Comparison of ENCODE assay signal across 20 cellular contexts in the genomic region with DNA sequence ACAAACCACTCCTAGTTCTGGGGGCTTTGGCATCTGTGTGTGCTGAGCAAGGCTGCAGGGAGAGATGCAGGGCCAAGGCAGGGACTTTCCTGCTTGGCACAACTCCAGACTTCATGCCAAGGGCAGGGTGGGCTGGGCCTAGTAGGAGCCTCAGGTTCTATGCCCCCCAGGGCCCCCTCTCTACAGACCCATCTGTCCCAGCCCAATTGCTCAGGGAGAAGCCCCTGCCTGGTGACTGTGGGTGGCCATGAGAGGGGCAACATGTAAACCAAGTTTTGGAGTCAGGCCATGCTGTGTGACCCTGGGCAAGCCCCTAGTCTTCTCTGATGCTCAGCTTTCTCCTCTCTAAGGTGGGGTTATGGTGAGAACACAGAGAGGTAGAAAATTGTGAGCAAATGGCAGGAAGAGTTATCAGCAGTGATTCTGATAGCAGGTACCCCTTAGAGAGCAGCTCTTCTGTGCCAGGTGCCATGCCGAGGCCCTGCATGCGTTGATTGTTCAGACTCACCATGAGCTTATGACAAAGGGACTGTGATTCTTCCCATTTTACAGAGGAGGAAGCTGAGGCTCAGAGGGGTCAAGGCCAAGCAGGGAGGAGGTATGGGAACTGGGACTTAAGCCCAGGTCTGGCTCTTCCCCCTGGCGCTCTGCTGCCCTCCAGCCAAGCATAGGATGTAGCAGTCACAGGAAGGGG. TPM values are rescaled to one million over a fixed set of nuclear protein-coding genes. Genes with fewer than 3 reads are reported as not detected.
DNase-seq lines count a peak whose midpoint lies in the region; ATAC-seq and TF ChIP-seq lines count a peak whose summit lies in the region.
"Had no signal": no experiment of that assay in that cellular context is flagged by ENCODE, and none has a peak within 500 bp of the region (broad histone marks: within the 10 kb centered on the region; RNA-seq: fewer than 3 reads in every experiment).

No MANE protein-coding gene starts in this region.

- H3K27me3 Mint-ChIP-seq in chondrocyte (ENCODE audit: low read depth): no peaks in the 10 kb centered on the region
- H3K27me3 Mint-ChIP-seq: effector memory CD8-positive, alpha-beta T cell had no signal

- no peak for TF ChIP-seq POLR2A in transverse colon (IDR thresholded peaks at IDR 0.05)

- H3K27me3 ChIP-seq in transverse colon: peaks cover 7% of the 10 kb centered on the region

- H3K4me3 Mint-ChIP-seq in chondrocyte (ENCODE audit: unreplicated experiment): no peak overlapping the region
- H3K4me3 Mint-ChIP-seq: activated CD8-positive, alpha-beta T cell treated with anti-CD3 and anti-CD28 coated beads, Interleukin-2, amount 10 ng/mL, durations not matched to agents 7 days and 5 days; effector memory CD8-positive, alpha-beta T cell had no signal

- no peak for ATAC-seq in HG02642 (IDR thresholded peaks at IDR 0.05; ENCODE audit: poor library complexity, unreplicated experiment)
- ATAC-seq: activated CD8-positive, alpha-beta T cell treated with anti-CD3 and anti-CD28 coated beads, Interleukin-2, amount 10 ng/mL, durations not matched to agents 7 days and 5 days; effector memory CD8-positive, alpha-beta T cell; GM12878 had no signal

- no peak overlapping the region for H3K4me3 ChIP-seq in transverse colon
- H3K4me3 ChIP-seq: BLaER1, GM12878, GM23248 had no signal

- peaks cover 4% of the 10 kb centered on the region for H3K36me3 Mint-ChIP-seq in chondrocyte (ENCODE audit: low read depth)

- intact Hi-C loops in transverse colon (cut with DNase I; ENCODE audit: low total_unique reads): no loop called here

- no peaks in the 10 kb centered on the region for H3K36me3 ChIP-seq in transverse colon
- H3K36me3 ChIP-seq: BLaER1 had no signal

- no peak for TF ChIP-seq EP300 in transverse colon (IDR thresholded peaks at IDR 0.05; ENCODE audit: low read depth)

- H3K27ac ChIP-seq in transverse colon: peak overlapping the region in 1 of 4 donors; percentile 34
- H3K27ac ChIP-seq: BLaER1, GM23248 had no signal

- 86 to 100% methylated on average over 1 to 3 of the region's 3 CpGs for WGBS in transverse colon (ENCODE audit: low coverage in 1 of 2), 2 donors

- in situ Hi-C loops in transverse colon (cut with MboI; ENCODE audit: low pct_ligation_motif_present in 1 of 4, low pct_unique_long_range_greater_than_20kb in 1 of 4, low sequenced_read_pairs in 3 of 4): loop anchor here in 2 of 4 donors (25.0 kb wide), 1 partner anchor 355 kb away; a partner anchor contains a TSS

- peak overlapping the region; percentile 84 for H3K27ac Mint-ChIP-seq in chondrocyte (ENCODE audit: unreplicated experiment)
- H3K27ac Mint-ChIP-seq: activated CD8-positive, alpha-beta T cell treated with anti-CD3 and anti-CD28 coated beads, Interleukin-2, amount 10 ng/mL, durations not matched to agents 7 days and 5 days; effector memory CD8-positive, alpha-beta T cell had no signal

- H3K4me1 ChIP-seq in transverse colon: peaks cover 0 to 28% (median 12%) of the 10 kb centered on the region in 4 donors

- H3K9me3 Mint-ChIP-seq in chondrocyte (ENCODE audit: low read depth): no peaks in the 10 kb centered on the region
- H3K9me3 Mint-ChIP-seq: effector memory CD8-positive, alpha-beta T cell had no signal

- TF ChIP-seq CTCF in chondrocyte (IDR thresholded peaks at IDR 0.05) (no peak), transverse colon (IDR thresholded peaks at IDR 0.05) (no peak)

- DNase-seq in activated CD8-positive, alpha-beta memory T cell treated with anti-CD3 and anti-CD28 coated beads for 24 hours: peak; percentile 30
- DNase-seq in activated CD8-positive, alpha-beta memory T cell treated with anti-CD3 and anti-CD28 coated beads, Interleukin-2, amount 50 U/mL, for 4 hours: no peak
- DNase-seq in chondrocyte (ENCODE audit: low spot score) (peak; percentile 32), mucosa of gallbladder (ENCODE audit: low spot score) (peak; percentile 9), transverse colon (peak; percentile 4), globus pallidus (ENCODE audit: low spot score) (no peak), KG1 (lab: John Stamatoyannopoulos, UW) (no peak)
- DNase-seq: 8988T; activated CD8-positive, alpha-beta T cell treated with anti-CD3 and anti-CD28 coated beads, Interleukin-2, amount 10 ng/mL, durations not matched to agents 7 days and 5 days; effector memory CD8-positive, alpha-beta T cell; GM23248; hypothalamus; Kasumi-1; NCI-H1417; NCI-H2171 treated with DMSO at 0.1 percent for 48 hours; NCI-H82; nucleus accumbens had no signal

- H3K4me1 Mint-ChIP-seq in chondrocyte (ENCODE audit: low read depth): peaks cover 70% of the 10 kb centered on the region

- no peaks in the 10 kb centered on the region for H3K9me3 ChIP-seq in transverse colon
- H3K9me3 ChIP-seq: BLaER1 had no signal

RNA-seq across cellular contexts. Expression of a gene that starts 5.2 kb away (rescaled TPM):
- total RNA-seq in chondrocyte (112 to 475 TPM (median 469 TPM) in 3 replicates), mucosa of gallbladder (12.7 TPM), transverse colon (10 to 100 TPM in 3 of 4 donors, 1 to 10 TPM in 1; 9.4 to 59.1 (median 16.0) TPM)
- total RNA-seq: activated CD8-positive, alpha-beta T cell treated with anti-CD3 and anti-CD28 coated beads, Interleukin-2, amount 10 ng/mL, durations not matched to agents 7 days and 5 days had no signal

RNA-seq across cellular contexts. Expression of a gene that starts 11.0 kb away (rescaled TPM):
- 0.39 to 0.77 TPM (median 0.56 TPM) in 3 replicates for total RNA-seq in chondrocyte
- 3.2 TPM for total RNA-seq in mucosa of gallbladder
- total RNA-seq in transverse colon: 10 to 100 TPM in 3 of 4 donors, 1 to 10 TPM in 1; 9.7 to 14.6 (median 12.5) TPM
- total RNA-seq: GM23248 had no signal

Comparison
In these comparisons a context has a peak if more than half of its experiments do, and no peak if none do; other contexts are left out.
1. DNase-seq: peak in activated CD8-positive, alpha-beta memory T cell treated with anti-CD3 and anti-CD28 coated beads for 24 hours (single experiment), chondrocyte (single experiment), mucosa of gallbladder (single experiment) and transverse colon (single experiment); none in activated CD8-positive, alpha-beta memory T cell treated with anti-CD3 and anti-CD28 coated beads, Interleukin-2, amount 50 U/mL, for 4 hours (single experiment), globus pallidus (single experiment) and KG1 (single experiment).